In genomic region chr3:24220859-24221657, GRCh38 we compare ENCODE assay signal across 10 cellular contexts.
DNase-seq lines count a peak whose midpoint lies in the region; ATAC-seq and TF ChIP-seq lines count a peak whose summit lies in the region.
"Had no signal": no experiment of that assay in that cellular context is flagged by ENCODE, and none has a peak within 500 bp of the region (broad histone marks: within the 10 kb centered on the region; RNA-seq: fewer than 3 reads in every experiment).

No MANE protein-coding gene starts in this region.

- peaks cover 0 to 11% (median 7%) of the 10 kb centered on the region in 5 donors for H3K27me3 Mint-ChIP-seq in naive thymus-derived CD4-positive, alpha-beta T cell
- H3K27me3 Mint-ChIP-seq in CD4-positive, alpha-beta T cell = peaks cover 11% of the 10 kb centered on the region

- no peak overlapping the region for H3K4me3 Mint-ChIP-seq in naive thymus-derived CD4-positive, alpha-beta T cell
- no peak overlapping the region for H3K4me3 Mint-ChIP-seq in CD4-positive, alpha-beta T cell
- H3K4me3 Mint-ChIP-seq: activated naive CD8-positive, alpha-beta T cell treated with anti-CD3 and anti-CD28 coated beads, Interleukin-2, amount 10 ng/mL, durations not matched to agents 7 days and 5 days had no signal

- H3K36me3 Mint-ChIP-seq in naive thymus-derived CD4-positive, alpha-beta T cell = no peaks in the 10 kb centered on the region
- H3K36me3 Mint-ChIP-seq in CD4-positive, alpha-beta T cell (ENCODE audit: low read depth) = no peaks in the 10 kb centered on the region
- H3K36me3 Mint-ChIP-seq: activated naive CD8-positive, alpha-beta T cell treated with anti-CD3 and anti-CD28 coated beads, Interleukin-2, amount 10 ng/mL, durations not matched to agents 7 days and 5 days had no signal

- peak; percentile 97 for DNase-seq in AG10803 (ENCODE audit: low read depth)
- DNase-seq in NCI-H460 (ENCODE audit: extremely low read depth, low read depth) = peak; percentile 12
- peak; percentile 90 for DNase-seq in fibroblast of gingiva (ENCODE audit: low read depth)
- peak; percentile 53 for DNase-seq in occipital lobe (lab: John Stamatoyannopoulos, UW)
- no peak for DNase-seq in naive thymus-derived CD4-positive, alpha-beta T cell
- DNase-seq in CD4-positive, alpha-beta T cell = no peak
- DNase-seq in right lobe of liver = no peak
- no peak for DNase-seq in activated CD4-positive, CD25-positive, alpha-beta regulatory T cell treated with anti-CD3 and anti-CD28 coated beads, Interleukin-2, amount 50 U/mL, for 72 hours
- DNase-seq: activated naive CD8-positive, alpha-beta T cell treated with anti-CD3 and anti-CD28 coated beads, Interleukin-2, amount 10 ng/mL, durations not matched to agents 7 days and 5 days had no signal

- H3K4me1 Mint-ChIP-seq in naive thymus-derived CD4-positive, alpha-beta T cell = no peaks in the 10 kb centered on the region
- H3K4me1 Mint-ChIP-seq in CD4-positive, alpha-beta T cell (ENCODE audit: low read depth) = no peaks in the 10 kb centered on the region

- no peaks in the 10 kb centered on the region for H3K4me1 ChIP-seq in naive thymus-derived CD4-positive, alpha-beta T cell (ENCODE audit: control insufficient read depth in 2 of 2, insufficient read depth in 2 of 2, low read length in 2 of 2)
- H3K4me1 ChIP-seq in right lobe of liver = no peaks in the 10 kb centered on the region

- 80% methylated on average over 4 of the region's 4 CpGs for WGBS in right lobe of liver (ENCODE audit: insufficient coverage, low coverage, low lambda C conversion rate, missing lambda C conversion rate)

- H3K27ac Mint-ChIP-seq in naive thymus-derived CD4-positive, alpha-beta T cell = no peak overlapping the region
- no peak overlapping the region for H3K27ac Mint-ChIP-seq in CD4-positive, alpha-beta T cell
- H3K27ac Mint-ChIP-seq: activated naive CD8-positive, alpha-beta T cell treated with anti-CD3 and anti-CD28 coated beads, Interleukin-2, amount 10 ng/mL, durations not matched to agents 7 days and 5 days had no signal

- H3K36me3 ChIP-seq in naive thymus-derived CD4-positive, alpha-beta T cell (ENCODE audit: control insufficient read depth in 2 of 3, insufficient read depth in 3 of 3, low read length in 3 of 3) = no peaks in the 10 kb centered on the region
- no peaks in the 10 kb centered on the region for H3K36me3 ChIP-seq in right lobe of liver
- H3K36me3 ChIP-seq: ovary had no signal

- H3K9me3 Mint-ChIP-seq in naive thymus-derived CD4-positive, alpha-beta T cell = peaks cover 0 to 1% (median 0%) of the 10 kb centered on the region in 11 donors
- no peaks in the 10 kb centered on the region for H3K9me3 Mint-ChIP-seq in CD4-positive, alpha-beta T cell
- H3K9me3 Mint-ChIP-seq: activated naive CD8-positive, alpha-beta T cell treated with anti-CD3 and anti-CD28 coated beads, Interleukin-2, amount 10 ng/mL, durations not matched to agents 7 days and 5 days had no signal

- CTCF ChIA-PET in naive thymus-derived CD4-positive, alpha-beta T cell (lab: Charles Lee) = interaction anchor here (0.6 kb wide), 1 partner anchor 256 kb away, joined by 4 read pairs; no protein-coding TSS in a partner anchor
- CTCF ChIA-PET in CD4-positive, alpha-beta T cell (lab: Charles Lee) = no interaction called here

- no peak overlapping the region for H3K27ac ChIP-seq in naive thymus-derived CD4-positive, alpha-beta T cell (ENCODE audit: low read depth, low read length)
- H3K27ac ChIP-seq in CD4-positive, alpha-beta T cell (ENCODE audit: low read depth, low read length) = no peak overlapping the region
- no peak overlapping the region for H3K27ac ChIP-seq in right lobe of liver
- H3K27ac ChIP-seq: ovary had no signal

- intact Hi-C loops in naive thymus-derived CD4-positive, alpha-beta T cell (cut with micrococcal nuclease) = no loop called here
- intact Hi-C loops in CD4-positive, alpha-beta T cell (cut with DNase I, micrococcal nuclease) = no loop called here
- intact Hi-C loops in right lobe of liver (cut with DNase I) = no loop called here

- H3K9me3 ChIP-seq in naive thymus-derived CD4-positive, alpha-beta T cell (ENCODE audit: control insufficient read depth in 2 of 3, low read length in 3 of 3) = no peaks in the 10 kb centered on the region
- no peaks in the 10 kb centered on the region for H3K9me3 ChIP-seq in CD4-positive, alpha-beta T cell (ENCODE audit: control insufficient read depth, low read length)
- no peaks in the 10 kb centered on the region for H3K9me3 ChIP-seq in right lobe of liver
- H3K9me3 ChIP-seq: ovary had no signal

- POLR2A ChIA-PET in naive thymus-derived CD4-positive, alpha-beta T cell (lab: Charles Lee) = interaction anchor here (0.8 kb wide), 1 partner anchor 14 kb away, joined by 3 read pairs; no protein-coding TSS in a partner anchor
- POLR2A ChIA-PET in CD4-positive, alpha-beta T cell (lab: Charles Lee) = no interaction called here

- TF ChIP-seq POLR2A in right lobe of liver (IDR thresholded peaks at IDR 0.05) = no peak

- TF ChIP-seq CTCF in AG10803 (conservative IDR thresholded peaks at IDR 0.05; ENCODE audit: low read length) (no peak), right lobe of liver (IDR thresholded peaks at IDR 0.05) (no peak)
- TF ChIP-seq CTCF in CD4-positive, alpha-beta T cell (IDR thresholded peaks at IDR 0.05) = no peak

- H3K27me3 ChIP-seq in naive thymus-derived CD4-positive, alpha-beta T cell (ENCODE audit: control insufficient read depth in 2 of 2, insufficient read depth in 2 of 2, low read length in 2 of 2) = no peaks in the 10 kb centered on the region
- H3K27me3 ChIP-seq in CD4-positive, alpha-beta T cell (ENCODE audit: control insufficient read depth, insufficient read depth, low read length) = no peaks in the 10 kb centered on the region
- no peaks in the 10 kb centered on the region for H3K27me3 ChIP-seq in right lobe of liver
- H3K27me3 ChIP-seq: ovary had no signal

- H3K4me3 ChIP-seq in AG10803 (ENCODE audit: low read length) (no peak overlapping the region), right lobe of liver (no peak overlapping the region)
- H3K4me3 ChIP-seq in naive thymus-derived CD4-positive, alpha-beta T cell (ENCODE audit: low read length) = no peak overlapping the region
- H3K4me3 ChIP-seq: ovary had no signal

- ATAC-seq in naive thymus-derived CD4-positive, alpha-beta T cell = no peak
- ATAC-seq in CD4-positive, alpha-beta T cell (ENCODE audit: poor library complexity) = no peak
- ATAC-seq in right lobe of liver = no peak

Comparison
In these comparisons a context has a peak if more than half of its experiments do, and no peak if none do; other contexts are left out.
1. DNase-seq: peak in AG10803 (single experiment), NCI-H460 (single experiment), fibroblast of gingiva (single experiment) and occipital lobe (single experiment); none in naive thymus-derived CD4-positive, alpha-beta T cell (0 of 9), CD4-positive, alpha-beta T cell (0 of 10), right lobe of liver (0 of 3) and activated CD4-positive, CD25-positive, alpha-beta regulatory T cell treated with anti-CD3 and anti-CD28 coated beads, Interleukin-2, amount 50 U/mL, for 72 hours (single experiment).